In genomic region chr5:73434461-73434860, GRCh38 we compare ENCODE assay signal across 16 cellular contexts. TPM values are rescaled to one million over a fixed set of nuclear protein-coding genes. Genes with fewer than 3 reads are reported as not detected.
A peak's percentile ranks its signal among the peaks of the same experiment; 100 is the strongest.
DNase-seq lines count a peak whose midpoint lies in the region; ATAC-seq and TF ChIP-seq lines count a peak whose summit lies in the region.
"Had no signal": no experiment of that assay in that cellular context is flagged by ENCODE, and none has a peak within 500 bp of the region (broad histone marks: within the 10 kb centered on the region; RNA-seq: fewer than 3 reads in every experiment).

No MANE protein-coding gene starts in this region.

- H3K27ac Mint-ChIP-seq in chondrocyte (ENCODE audit: unreplicated experiment) (no peak overlapping the region), neural crest cell (ENCODE audit: unreplicated experiment) (no peak overlapping the region)
- H3K27ac Mint-ChIP-seq: CD8-positive, alpha-beta memory T cell; H9 had no signal

- no peak overlapping the region for H3K4me2 ChIP-seq in PC-3 (ENCODE audit: low read length)

- H3K27me3 Mint-ChIP-seq in chondrocyte (ENCODE audit: low read depth) (peaks cover 11% of the 10 kb centered on the region), neural crest cell (ENCODE audit: low read depth) (peaks cover 94% of the 10 kb centered on the region)

- DNase-seq in DMS114 treated with DMSO at 0.1 percent for 48 hours (lab: John Stamatoyannopoulos, UW; ENCODE audit: unreplicated experiment) (peak; percentile 10), PC-3 (peak; percentile 23), chondrocyte (ENCODE audit: low spot score) (no peak), neural crest cell (ENCODE audit: low read depth, low spot score) (no peak), cerebellar nuclear complex (lab: John Stamatoyannopoulos, UW) (no peak), SKM-1 (lab: John Stamatoyannopoulos, UW; ENCODE audit: unreplicated experiment) (no peak), amygdala (lab: John Stamatoyannopoulos, UW) (no peak)
- DNase-seq: BE2C; CD8-positive, alpha-beta memory T cell; DMS153; H9; NCI-H1436; NCI-H69; NK-92 treated with Interleukin-12 subunit alpha and Interleukin-12 subunit beta, amount 100 ng/mL, for 24 hours; Right ventricle myocardium superior had no signal

- no TSS peak for BruUV-seq in PC-3 (replicated peaks; lab: Mats Ljungman, UMichigan)

- H3K4me1 ChIP-seq in PC-3 (ENCODE audit: insufficient read depth, low read length), result peaks cover 16% of the 10 kb centered on the region; the same call in 1 of the 2 replicates
- H3K4me1 ChIP-seq: BE2C had no signal

- no peaks in the 10 kb centered on the region for H3F3A ChIP-seq in PC-3 (ENCODE audit: low read length, unreplicated experiment)

- H3K4me3 ChIP-seq in PC-3 (ENCODE audit: low read length), result no peak overlapping the region

- no peaks in the 10 kb centered on the region for H4K20me1 ChIP-seq in PC-3 (ENCODE audit: low read length)

- no peaks in the 10 kb centered on the region for H3K9me3 ChIP-seq in PC-3 (ENCODE audit: low read length)
- H3K9me3 ChIP-seq: BE2C had no signal

- intact Hi-C loops in PC-3 (cut with micrococcal nuclease), result loop anchor here (10.0 kb wide), 1 partner anchor 100 kb away; no protein-coding TSS in a partner anchor

- H3K27ac ChIP-seq in PC-3 (ENCODE audit: low read length), result no peak overlapping the region

- H3K36me3 Mint-ChIP-seq in chondrocyte (ENCODE audit: low read depth) (no peaks in the 10 kb centered on the region), neural crest cell (ENCODE audit: low read depth) (no peaks in the 10 kb centered on the region)
- H3K36me3 Mint-ChIP-seq: CD8-positive, alpha-beta memory T cell had no signal

- H3K9ac ChIP-seq in PC-3 (ENCODE audit: low read length), result no peak overlapping the region

- no peaks in the 10 kb centered on the region for H3K36me3 ChIP-seq in PC-3 (ENCODE audit: low read depth, low read length)
- H3K36me3 ChIP-seq: BE2C had no signal

- no peaks in the 10 kb centered on the region for H3K79me2 ChIP-seq in PC-3 (ENCODE audit: low read length)

- H2AFZ ChIP-seq in PC-3 (ENCODE audit: low read length), result no peak overlapping the region

- H3K9me2 ChIP-seq in PC-3 (replicated peaks; ENCODE audit: low read length), result no peaks in the 10 kb centered on the region

- CTCF ChIA-PET in PC-3 (lab: Charles Lee), result no interaction called here

- H3K27me3 ChIP-seq in PC-3 (ENCODE audit: low read length), result no peaks in the 10 kb centered on the region

- peaks cover 24% of the 10 kb centered on the region for H3K4me1 Mint-ChIP-seq in chondrocyte (ENCODE audit: low read depth)
- H3K4me1 Mint-ChIP-seq in neural crest cell, result peaks cover 4% of the 10 kb centered on the region

- no peak for ATAC-seq in PC-3
- no peak for ATAC-seq in GM21717 (IDR thresholded peaks at IDR 0.05; ENCODE audit: unreplicated experiment)

- no peak overlapping the region for H3K4me3 Mint-ChIP-seq in chondrocyte (ENCODE audit: unreplicated experiment)
- H3K4me3 Mint-ChIP-seq in neural crest cell, result no peak overlapping the region
- H3K4me3 Mint-ChIP-seq: CD8-positive, alpha-beta memory T cell; H9 had no signal

- POLR2A ChIA-PET in PC-3 (lab: Charles Lee; ENCODE audit: unreplicated experiment), result no interaction called here

- TF ChIP-seq CTCF in PC-3 (conservative IDR thresholded peaks at IDR 0.05; ENCODE audit: low read depth, low read length), result no peak
- peak; percentile 37 for TF ChIP-seq CTCF in chondrocyte (IDR thresholded peaks at IDR 0.05)
- peak; percentile 37 for TF ChIP-seq CTCF in neural crest cell (conservative IDR thresholded peaks at IDR 0.05)

- H3K9me3 Mint-ChIP-seq in chondrocyte (ENCODE audit: low read depth), result no peaks in the 10 kb centered on the region
- no peaks in the 10 kb centered on the region for H3K9me3 Mint-ChIP-seq in neural crest cell

RNA-seq across cellular contexts. Expression of gene FOXD1, which starts 14.1 kb away (rescaled TPM):
- 10.3 and 12.8 TPM in 2 replicates for total RNA-seq in PC-3 (2014; rRNA removed)
- total RNA-seq in chondrocyte, result 28.1 to 78.9 TPM (median 28.6 TPM) in 3 replicates
- 0.28 and 0.39 TPM in 2 replicates for total RNA-seq in neural crest cell
- total RNA-seq: Right ventricle myocardium superior had no signal

Comparison
In these comparisons a context has a peak if more than half of its experiments do, and no peak if none do; other contexts are left out.
1. DNase-seq: peak in DMS114 treated with DMSO at 0.1 percent for 48 hours (single experiment) and PC-3 (single experiment); none in chondrocyte (single experiment), neural crest cell (single experiment), cerebellar nuclear complex (0 of 2), SKM-1 (single experiment) and amygdala (0 of 56).